ENCODE assay signal across 28 cellular contexts in the genomic region with DNA sequence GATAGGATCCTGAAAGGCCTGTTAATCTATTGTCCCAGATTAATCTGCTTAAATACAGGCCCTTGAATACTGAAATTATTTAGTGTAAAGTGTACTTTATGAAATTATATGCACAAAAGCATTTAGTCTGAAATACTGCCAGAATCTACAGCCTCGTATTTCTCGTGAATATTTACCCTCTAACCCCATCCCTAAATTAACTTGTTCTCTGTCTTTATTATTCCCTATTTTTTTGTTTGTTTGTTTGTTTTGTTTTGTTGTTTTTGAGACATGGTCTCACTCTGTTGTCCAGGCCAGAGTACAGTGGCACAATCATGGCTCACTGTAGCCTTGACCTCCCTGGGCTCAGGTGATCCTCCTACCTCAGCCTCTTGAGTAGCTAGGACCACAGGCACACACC.
"Had no signal": no experiment of that assay in that cellular context is flagged by ENCODE, and none has a peak within 500 bp of the region (broad histone marks: within the 10 kb centered on the region; RNA-seq: fewer than 3 reads in every experiment).

No MANE protein-coding gene starts in this region.

- H3K4me3 ChIP-seq: stomach, suprapubic skin, testis, thoracic aorta, thyroid gland, tibial artery, tibial nerve, transverse colon, upper lobe of left lung, upper lobe of right lung, uterus, vagina had no signal

- H3K36me3 ChIP-seq: stomach, suprapubic skin, thoracic aorta, thyroid gland, tibial artery, tibial nerve, transverse colon, upper lobe of left lung, upper lobe of right lung, uterus, vagina had no signal

- FAIRE-seq: urothelium cell line had no signal

- H3K36me3 Mint-ChIP-seq: stimulated activated effector memory CD8-positive, alpha-beta T cell treated with anti-CD3 and anti-CD28 coated beads, Interleukin-12 subunit alpha, Interleukin-12 subunit beta, amount 100 ng/mL, for 72 hours; stimulated activated memory B cell treated with anti-CD40 and anti-IgM and Interleukin-4, amounts not matched to agents 10 μg/mL and 1 μg/mL and 100 μg/mL, for 72 hours; stimulated activated naive B cell treated with anti-CD40 and anti-IgM and Interleukin-4, amounts not matched to agents 10 μg/mL and 1 μg/mL and 100 μg/mL, for 72 hours; type B pancreatic cell had no signal

- H3K9me3 ChIP-seq: stomach, suprapubic skin, testis, thoracic aorta, thyroid gland, tibial artery, tibial nerve, transverse colon, upper lobe of left lung, upper lobe of right lung, uterus, vagina had no signal

- H3K27ac Mint-ChIP-seq: stimulated activated effector memory CD8-positive, alpha-beta T cell treated with anti-CD3 and anti-CD28 coated beads, Interleukin-12 subunit alpha, Interleukin-12 subunit beta, amount 100 ng/mL, for 72 hours; stimulated activated memory B cell treated with anti-CD40 and anti-IgM and Interleukin-4, amounts not matched to agents 10 μg/mL and 1 μg/mL and 100 μg/mL, for 72 hours; stimulated activated naive B cell treated with anti-CD40 and anti-IgM and Interleukin-4, amounts not matched to agents 10 μg/mL and 1 μg/mL and 100 μg/mL, for 72 hours; stimulated activated naive CD8-positive, alpha-beta T cell treated with anti-CD3 and anti-CD28 coated beads, Interleukin-15, amount 100 ng/mL, for 72 hours; stimulated activated naive CD8-positive, alpha-beta T cell treated with anti-CD3 and anti-CD28 coated beads, Interleukin-15, Interleukin-2, amounts not matched to agents 100 ng/mL and 50 ng/mL, for 24 hours; type B pancreatic cell had no signal

- H3K4me1 ChIP-seq: testis, uterus, vagina had no signal

- H3K27ac ChIP-seq: stomach, suprapubic skin, testis, thoracic aorta, thyroid gland, tibial artery, tibial nerve, transverse colon, upper lobe of left lung, upper lobe of right lung, uterus, vagina had no signal

- H3K9me3 Mint-ChIP-seq: stimulated activated effector memory CD8-positive, alpha-beta T cell treated with anti-CD3 and anti-CD28 coated beads, Interleukin-12 subunit alpha, Interleukin-12 subunit beta, amount 100 ng/mL, for 72 hours; stimulated activated memory B cell treated with anti-CD40 and anti-IgM and Interleukin-4, amounts not matched to agents 10 μg/mL and 1 μg/mL and 100 μg/mL, for 72 hours; stimulated activated naive B cell treated with anti-CD40 and anti-IgM and Interleukin-4, amounts not matched to agents 10 μg/mL and 1 μg/mL and 100 μg/mL, for 72 hours; stimulated activated naive CD8-positive, alpha-beta T cell treated with anti-CD3 and anti-CD28 coated beads, Interleukin-15, amount 100 ng/mL, for 72 hours; stimulated activated naive CD8-positive, alpha-beta T cell treated with anti-CD3 and anti-CD28 coated beads, Interleukin-15, Interleukin-2, amounts not matched to agents 100 ng/mL and 50 ng/mL, for 24 hours; type B pancreatic cell had no signal

- H3K4me3 Mint-ChIP-seq: stimulated activated effector memory CD8-positive, alpha-beta T cell treated with anti-CD3 and anti-CD28 coated beads, Interleukin-12 subunit alpha, Interleukin-12 subunit beta, amount 100 ng/mL, for 72 hours; stimulated activated memory B cell treated with anti-CD40 and anti-IgM and Interleukin-4, amounts not matched to agents 10 μg/mL and 1 μg/mL and 100 μg/mL, for 72 hours; stimulated activated naive B cell treated with anti-CD40 and anti-IgM and Interleukin-4, amounts not matched to agents 10 μg/mL and 1 μg/mL and 100 μg/mL, for 72 hours; stimulated activated naive CD8-positive, alpha-beta T cell treated with anti-CD3 and anti-CD28 coated beads, Interleukin-15, amount 100 ng/mL, for 72 hours; stimulated activated naive CD8-positive, alpha-beta T cell treated with anti-CD3 and anti-CD28 coated beads, Interleukin-15, Interleukin-2, amounts not matched to agents 100 ng/mL and 50 ng/mL, for 24 hours; type B pancreatic cell had no signal

- DNase-seq: stimulated activated CD4-positive, alpha-beta T cell treated with anti-CD3 and anti-CD28 coated beads, Interleukin-2, amount 100 ng/mL, for 48 hours; stimulated activated CD4-positive, alpha-beta T cell treated with anti-CD3 and anti-CD28 coated beads, Interleukin-4, amount 100 ng/mL, for 1 hour; stimulated activated CD4-positive, alpha-beta T cell treated with anti-CD3 and anti-CD28 coated beads, Interleukin-4, amount 100 ng/mL, for 24 hours; stimulated activated CD4-positive, alpha-beta T cell treated with anti-CD3 and anti-CD28 coated beads, Interleukin-4, amount 100 ng/mL, for 4 hours; stimulated activated CD8-positive, alpha-beta memory T cell treated with anti-CD3 and anti-CD28 coated beads, Interleukin-4, amount 100 ng/mL, for 48 hours; stimulated activated naive B cell treated with anti-CD40 and anti-IgM and Interleukin-4, amounts not matched to agents 10 μg/mL and 1 μg/mL and 100 μg/mL, for 72 hours; stimulated activated naive CD4-positive, alpha-beta T cell; stimulated activated naive CD4-positive, alpha-beta T cell treated with Interleukin-2 at 50 U/mL for 16 hours; stimulated activated naive CD8-positive, alpha-beta T cell treated with anti-CD3 and anti-CD28 coated beads, Interleukin-15, amount 100 ng/mL, for 72 hours; stimulated activated naive CD8-positive, alpha-beta T cell treated with anti-CD3 and anti-CD28 coated beads, Interleukin-15, Interleukin-2, amounts not matched to agents 100 U/mL and 50 U/mL, for 24 hours; stomach; substantia nigra; testis; thyroid gland; tibial artery; transverse colon; upper lobe of left lung; upper lobe of right lung; uterus had no signal

- ATAC-seq: stimulated activated effector memory CD8-positive, alpha-beta T cell treated with anti-CD3 and anti-CD28 coated beads, Interleukin-12 subunit alpha, Interleukin-12 subunit beta, amount 100 ng/mL, for 72 hours; stimulated activated memory B cell treated with anti-CD40 and anti-IgM and Interleukin-4, amounts not matched to agents 10 μg/mL and 1 μg/mL and 100 μg/mL, for 72 hours; stimulated activated naive B cell treated with anti-CD40 and anti-IgM and Interleukin-4, amounts not matched to agents 10 μg/mL and 1 μg/mL and 100 μg/mL, for 72 hours; stimulated activated naive CD8-positive, alpha-beta T cell treated with anti-CD3 and anti-CD28 coated beads, Interleukin-15, amount 100 ng/mL, for 72 hours; stimulated activated naive CD8-positive, alpha-beta T cell treated with anti-CD3 and anti-CD28 coated beads, Interleukin-15, Interleukin-2, amounts not matched to agents 100 U/mL and 50 U/mL, for 24 hours; upper lobe of right lung had no signal

- H3K27me3 ChIP-seq: testis, thyroid gland, tibial artery, tibial nerve, transverse colon, upper lobe of left lung, upper lobe of right lung, uterus, vagina had no signal
